13 cellular contexts compared by ENCODE assay signal in the genomic region with DNA sequence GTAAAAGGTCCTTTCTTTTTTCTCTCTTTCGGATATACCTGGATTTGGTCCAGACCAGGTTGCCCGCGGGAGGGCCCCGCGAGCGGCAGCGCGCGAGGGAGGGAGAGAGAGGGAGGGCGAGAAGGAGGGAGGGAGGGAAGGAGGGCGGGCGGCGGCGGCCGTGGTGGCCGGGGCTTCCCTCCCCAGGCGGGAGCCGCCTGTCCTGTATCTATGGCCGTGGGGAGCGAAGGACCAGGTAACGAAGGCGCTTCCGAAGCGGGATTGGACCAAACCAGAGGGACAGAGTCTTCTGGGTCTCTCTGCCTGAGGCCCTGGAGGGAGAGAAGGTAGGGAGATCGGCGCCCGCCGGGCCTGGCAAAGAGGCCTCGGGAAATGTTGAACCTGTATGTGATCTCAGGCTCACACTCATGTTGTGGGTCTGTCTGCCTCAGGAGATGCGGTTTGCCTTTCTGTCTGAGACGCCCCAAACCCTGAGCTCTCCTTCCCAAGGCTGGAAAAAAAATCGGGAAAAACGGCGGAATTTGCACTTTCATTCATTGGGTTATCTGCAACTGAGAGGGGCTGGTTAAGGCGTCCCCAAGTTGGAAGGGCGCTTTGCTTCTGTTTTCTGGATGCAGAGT. TPM values are rescaled to one million over a fixed set of nuclear protein-coding genes. Genes with fewer than 3 reads are reported as not detected.
A peak's percentile ranks its signal among the peaks of the same experiment; 100 is the strongest.
DNase-seq lines count a peak whose midpoint lies in the region; ATAC-seq and FAIRE-seq lines count a peak whose summit lies in the region.
"Had no signal": no experiment of that assay in that cellular context is flagged by ENCODE, and none has a peak within 500 bp of the region (broad histone marks: within the 10 kb centered on the region; RNA-seq: fewer than 3 reads in every experiment).

No MANE protein-coding gene starts in this region.

- H3K36me3 ChIP-seq in SJCRH30 (no peaks in the 10 kb centered on the region), iPS-18a (ENCODE audit: control insufficient read depth, low read depth, low read length) (no peaks in the 10 kb centered on the region), subcutaneous abdominal adipose tissue (ENCODE audit: control insufficient read depth in 5 of 5, insufficient read depth in 5 of 5, low read length in 5 of 5) (no peaks in the 10 kb centered on the region)

- H3K9me3 Mint-ChIP-seq in activated CD8-positive, alpha-beta memory T cell treated with anti-CD3 and anti-CD28 coated beads, Interleukin-2, amount 10 ng/mL, durations not matched to agents 7 days and 5 days (ENCODE audit: low read depth), result no peaks in the 10 kb centered on the region

- H3K27me3 Mint-ChIP-seq in activated CD8-positive, alpha-beta memory T cell treated with anti-CD3 and anti-CD28 coated beads, Interleukin-2, amount 10 ng/mL, durations not matched to agents 7 days and 5 days, result peaks cover 95% of the 10 kb centered on the region

- H3K36me3 Mint-ChIP-seq in activated CD8-positive, alpha-beta memory T cell treated with anti-CD3 and anti-CD28 coated beads, Interleukin-2, amount 10 ng/mL, durations not matched to agents 7 days and 5 days, result peaks cover 1% of the 10 kb centered on the region

- peak overlapping the region; percentile 62 for H3K4me3 ChIP-seq in SJCRH30
- H3K4me3 ChIP-seq in iPS-18a (ENCODE audit: low read length), result peak overlapping the region; percentile 13
- H3K4me3 ChIP-seq in subcutaneous abdominal adipose tissue (ENCODE audit: low read depth in 1 of 5, low read length in 5 of 5), result peak overlapping the region; percentile 71 to 78 (median 78)

- no peak for FAIRE-seq in GM19239 (lab: Jason Lieb, UNC)

- H3K4me1 ChIP-seq in SJCRH30, result no peaks in the 10 kb centered on the region
- H3K4me1 ChIP-seq in iPS-18a (ENCODE audit: control insufficient read depth, low read depth, low read length), result peaks cover 7% of the 10 kb centered on the region
- H3K4me1 ChIP-seq in subcutaneous abdominal adipose tissue (ENCODE audit: control insufficient read depth in 5 of 5, insufficient read depth in 5 of 5, low read length in 5 of 5), result peaks cover 0 to 91% (median 83%) of the 10 kb centered on the region in 5 donors

- peak overlapping the region; percentile 43 for H3K27ac Mint-ChIP-seq in activated CD8-positive, alpha-beta memory T cell treated with anti-CD3 and anti-CD28 coated beads, Interleukin-2, amount 10 ng/mL, durations not matched to agents 7 days and 5 days

- ATAC-seq in activated CD8-positive, alpha-beta memory T cell treated with anti-CD3 and anti-CD28 coated beads, Interleukin-2, amount 10 ng/mL, durations not matched to agents 7 days and 5 days, result no peak
- no peak for ATAC-seq in HG03571 (IDR thresholded peaks at IDR 0.05; ENCODE audit: unreplicated experiment)

- H3K27me3 ChIP-seq in SJCRH30, result peaks cover 17% of the 10 kb centered on the region
- H3K27me3 ChIP-seq in iPS-18a (ENCODE audit: control insufficient read depth, insufficient read depth, low read length), result peaks cover 100% of the 10 kb centered on the region
- H3K27me3 ChIP-seq in subcutaneous abdominal adipose tissue (ENCODE audit: control insufficient read depth in 5 of 5, insufficient read depth in 4 of 5, low read length in 5 of 5), result peaks cover 0 to 60% (median 32%) of the 10 kb centered on the region in 5 donors

- H3K9ac ChIP-seq in iPS-18a (ENCODE audit: low read length), result no peak overlapping the region
- peak overlapping the region; percentile 62 to 93 (median 87) for H3K9ac ChIP-seq in subcutaneous abdominal adipose tissue (ENCODE audit: low read length in 5 of 5)

- peak overlapping the region; percentile 32 for H3K4me3 Mint-ChIP-seq in activated CD8-positive, alpha-beta memory T cell treated with anti-CD3 and anti-CD28 coated beads, Interleukin-2, amount 10 ng/mL, durations not matched to agents 7 days and 5 days

- H3K27ac ChIP-seq in SJCRH30, result peak overlapping the region; percentile 80; the same call in 1 of the 2 replicates
- H3K27ac ChIP-seq in iPS-18a (ENCODE audit: low read length), result no peak overlapping the region
- H3K27ac ChIP-seq in subcutaneous abdominal adipose tissue (ENCODE audit: low read depth, low read length), result peak overlapping the region; percentile 98
- H3K27ac ChIP-seq: C4-2B had no signal

- H3K9me3 ChIP-seq in SJCRH30 (replicated peaks) (no peaks in the 10 kb centered on the region), iPS-18a (ENCODE audit: control insufficient read depth, low read depth, low read length) (no peaks in the 10 kb centered on the region), subcutaneous abdominal adipose tissue (ENCODE audit: control insufficient read depth in 5 of 5, low read length in 5 of 5) (no peaks in the 10 kb centered on the region)

- DNase-seq in activated CD8-positive, alpha-beta memory T cell treated with anti-CD3 and anti-CD28 coated beads, Interleukin-2, amount 10 ng/mL, durations not matched to agents 7 days and 5 days, result no peak
- DNase-seq in activated CD8-positive, alpha-beta memory T cell treated with anti-CD3 and anti-CD28 coated beads for 24 hours, result no peak
- DNase-seq in SJCRH30, result no peak
- DNase-seq in GM19239 (ENCODE audit: insufficient read length, low spot score), result no peak
- DNase-seq in NCI-H128 (lab: John Stamatoyannopoulos, UW; ENCODE audit: unreplicated experiment), result no peak
- DNase-seq: anterior cingulate cortex; stimulated activated CD4-positive, alpha-beta T cell treated with anti-CD3 and anti-CD28 coated beads, Interleukin-2, amount 100 ng/mL, for 48 hours had no signal

- CTCF ChIA-PET in activated CD8-positive, alpha-beta memory T cell treated with anti-CD3 and anti-CD28 coated beads, Interleukin-2, amount 10 ng/mL, durations not matched to agents 7 days and 5 days (lab: Charles Lee), result no interaction called here

- peaks cover 18% of the 10 kb centered on the region for H3K4me1 Mint-ChIP-seq in activated CD8-positive, alpha-beta memory T cell treated with anti-CD3 and anti-CD28 coated beads, Interleukin-2, amount 10 ng/mL, durations not matched to agents 7 days and 5 days

RNA-seq across cellular contexts. Expression of gene HOXC9, which starts 5.2 kb away (rescaled TPM):
- not detected for total RNA-seq in activated CD8-positive, alpha-beta memory T cell treated with anti-CD3 and anti-CD28 coated beads, Interleukin-2, amount 10 ng/mL, durations not matched to agents 7 days and 5 days
- total RNA-seq in SJCRH30 (2014; rRNA removed; shearing (Covaris generic)), result 5.6 and 7.1 TPM in 2 replicates

RNA-seq across cellular contexts. Expression of gene HOXC10, which starts 9.9 kb away (rescaled TPM):
- total RNA-seq in activated CD8-positive, alpha-beta memory T cell treated with anti-CD3 and anti-CD28 coated beads, Interleukin-2, amount 10 ng/mL, durations not matched to agents 7 days and 5 days, result not detected
- total RNA-seq in SJCRH30 (2014; rRNA removed; shearing (Covaris generic)), result 0.51 and 0.71 TPM in 2 replicates
- total RNA-seq: HT-29 had no signal

RNA-seq across cellular contexts. Expression of gene HOXC8, which starts 14.0 kb away (rescaled TPM):
- not detected for total RNA-seq in activated CD8-positive, alpha-beta memory T cell treated with anti-CD3 and anti-CD28 coated beads, Interleukin-2, amount 10 ng/mL, durations not matched to agents 7 days and 5 days
- total RNA-seq in SJCRH30 (2014; rRNA removed; shearing (Covaris generic)), result 0.05 TPM in 1 of 2 replicates, not detected in the other

RNA-seq across cellular contexts. Expression of gene HOTAIR, which starts 20.0 kb away (rescaled TPM):
- not detected for total RNA-seq in activated CD8-positive, alpha-beta memory T cell treated with anti-CD3 and anti-CD28 coated beads, Interleukin-2, amount 10 ng/mL, durations not matched to agents 7 days and 5 days
- total RNA-seq in SJCRH30 (2014; rRNA removed; shearing (Covaris generic)), result 1.0 and 1.5 TPM in 2 replicates
- total RNA-seq: SK-MEL-5 had no signal

RNA-seq across cellular contexts. Expression of gene HOXC11, which starts 21.9 kb away (rescaled TPM):
- total RNA-seq in activated CD8-positive, alpha-beta memory T cell treated with anti-CD3 and anti-CD28 coated beads, Interleukin-2, amount 10 ng/mL, durations not matched to agents 7 days and 5 days, result not detected
- 1.1 and 1.2 TPM in 2 replicates for total RNA-seq in SJCRH30 (2014; rRNA removed; shearing (Covaris generic))
- total RNA-seq: HT-29 had no signal

Comparison
In these comparisons a context has a peak if more than half of its experiments do, and no peak if none do; other contexts are left out.
1. H3K4me3 ChIP-seq: peak in every context shown above with its lines; median percentile 78 in subcutaneous abdominal adipose tissue; 62 in SJCRH30; 13 in iPS-18a.